ENCODE assay signal across 20 cellular contexts in the genomic region with DNA sequence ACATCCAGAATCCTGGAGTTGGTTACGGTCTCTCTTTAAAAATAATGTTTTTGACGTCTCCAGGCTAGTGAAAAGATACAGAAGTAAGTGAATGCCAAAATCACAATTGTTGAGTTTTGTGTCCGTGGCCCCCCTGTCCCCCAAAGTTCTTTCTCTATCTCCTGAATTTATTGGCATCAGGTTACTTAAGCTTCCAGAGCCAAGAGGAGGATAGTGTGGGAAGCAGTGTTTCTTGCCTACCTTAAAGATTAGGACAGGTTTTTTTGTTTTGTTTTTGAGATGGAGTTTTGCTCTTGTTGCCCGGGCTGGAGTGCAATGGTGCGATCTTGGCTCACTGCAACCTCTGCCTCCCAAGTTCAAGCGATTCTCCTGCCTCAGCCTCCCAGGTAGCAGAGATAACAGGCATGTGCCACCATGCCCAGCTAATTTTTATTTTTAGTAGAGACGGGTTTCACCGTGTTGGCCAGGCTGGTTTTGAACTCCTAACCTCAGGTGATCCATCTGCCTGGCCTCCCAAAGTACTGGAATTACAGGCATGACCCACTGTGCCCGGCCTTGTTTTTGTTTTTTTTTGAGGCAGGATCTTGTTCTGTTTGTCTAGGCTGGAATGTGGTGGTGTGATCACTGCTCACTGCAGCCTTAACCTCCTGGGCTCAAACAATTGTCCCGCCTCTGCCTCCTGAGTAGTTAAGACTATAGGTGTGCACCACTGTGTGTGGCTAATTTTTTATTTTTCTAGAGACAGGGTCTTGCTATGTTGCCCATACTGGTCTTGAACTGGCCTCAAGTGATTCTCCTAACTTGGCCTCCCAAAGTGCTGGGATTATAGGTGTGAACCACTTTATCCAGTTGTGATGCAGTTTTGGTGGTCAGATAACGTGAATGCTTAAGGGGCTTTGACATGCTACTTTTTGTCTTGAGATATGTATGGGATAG. TPM values are rescaled to one million over a fixed set of nuclear protein-coding genes. Genes with fewer than 3 reads are reported as not detected.
DNase-seq lines count a peak whose midpoint lies in the region; ATAC-seq and TF ChIP-seq lines count a peak whose summit lies in the region.
"Had no signal": no experiment of that assay in that cellular context is flagged by ENCODE, and none has a peak within 500 bp of the region (broad histone marks: within the 10 kb centered on the region; RNA-seq: fewer than 3 reads in every experiment).

No MANE protein-coding gene starts in this region.

- no peaks in the 10 kb centered on the region for H3K9me3 Mint-ChIP-seq in activated T-cell treated with anti-CD3 and anti-CD28 coated beads, Interleukin-2, amount 50 U/mL, for 24 hours
- H3K9me3 Mint-ChIP-seq in endothelial cell (ENCODE audit: unreplicated experiment), result no peaks in the 10 kb centered on the region
- H3K9me3 Mint-ChIP-seq in osteocyte (ENCODE audit: unreplicated experiment), result no peaks in the 10 kb centered on the region

- H3K36me3 ChIP-seq in sigmoid colon, result peaks cover 26 to 92% (median 68%) of the 10 kb centered on the region in 4 donors

- H3K27ac Mint-ChIP-seq in activated T-cell treated with anti-CD3 and anti-CD28 coated beads, Interleukin-2, amount 50 U/mL, for 24 hours, result peak overlapping the region; percentile 76
- peak overlapping the region; percentile 100 for H3K27ac Mint-ChIP-seq in T-helper 17 cell
- peak overlapping the region; percentile 24 for H3K27ac Mint-ChIP-seq in endothelial cell (ENCODE audit: unreplicated experiment)
- peak overlapping the region; percentile 27 for H3K27ac Mint-ChIP-seq in osteocyte (ENCODE audit: unreplicated experiment)

- H3K4me1 Mint-ChIP-seq in activated T-cell treated with anti-CD3 and anti-CD28 coated beads, Interleukin-2, amount 50 U/mL, for 24 hours (ENCODE audit: low read depth), result peaks cover 84% of the 10 kb centered on the region
- H3K4me1 Mint-ChIP-seq in T-helper 17 cell, result peaks cover 69% of the 10 kb centered on the region
- peaks cover 21% of the 10 kb centered on the region for H3K4me1 Mint-ChIP-seq in endothelial cell (ENCODE audit: unreplicated experiment)
- H3K4me1 Mint-ChIP-seq in osteocyte (ENCODE audit: unreplicated experiment), result peaks cover 29% of the 10 kb centered on the region

- intact Hi-C loops in sigmoid colon (cut with DNase I), result no loop called here

- no peaks in the 10 kb centered on the region for H3K27me3 ChIP-seq in sigmoid colon
- H3K27me3 ChIP-seq: upper lobe of left lung had no signal

- WGBS in sigmoid colon, 2 donors, result 92% methylated on average over 11 of the region's 11 CpGs

- H3K27ac ChIP-seq in sigmoid colon, result no peak overlapping the region
- H3K27ac ChIP-seq: GM23248, upper lobe of left lung had no signal

- H3K9me3 ChIP-seq in T-helper 17 cell (ENCODE audit: control insufficient read depth, low read length, poor library complexity, severe bottlenecking), result no peaks in the 10 kb centered on the region
- H3K9me3 ChIP-seq in sigmoid colon, result no peaks in the 10 kb centered on the region
- H3K9me3 ChIP-seq: upper lobe of left lung had no signal

- peak overlapping the region; percentile 6 for H3K4me3 Mint-ChIP-seq in activated T-cell treated with anti-CD3 and anti-CD28 coated beads, Interleukin-2, amount 50 U/mL, for 24 hours
- peak overlapping the region; percentile 62 for H3K4me3 Mint-ChIP-seq in T-helper 17 cell
- H3K4me3 Mint-ChIP-seq in endothelial cell (ENCODE audit: unreplicated experiment), result no peak overlapping the region
- H3K4me3 Mint-ChIP-seq in osteocyte (ENCODE audit: unreplicated experiment), result no peak overlapping the region

- no peaks in the 10 kb centered on the region for H3K27me3 Mint-ChIP-seq in activated T-cell treated with anti-CD3 and anti-CD28 coated beads, Interleukin-2, amount 50 U/mL, for 24 hours
- H3K27me3 Mint-ChIP-seq in T-helper 17 cell (no peaks in the 10 kb centered on the region), endothelial cell (ENCODE audit: unreplicated experiment) (peaks cover 18% of the 10 kb centered on the region), osteocyte (ENCODE audit: unreplicated experiment) (no peaks in the 10 kb centered on the region)

- no peak for DNase-seq in activated T-cell treated with anti-CD3 and anti-CD28 coated beads, Interleukin-2, amount 50 U/mL, for 24 hours
- DNase-seq in activated T-cell treated with anti-CD3 and anti-CD28 coated beads for 4 hours (no peak), T-helper 17 cell (no peak), endothelial cell (ENCODE audit: low spot score) (no peak), osteocyte (ENCODE audit: extremely low spot score, unreplicated experiment) (peak; percentile 11), inferior parietal cortex (ENCODE audit: extremely low spot score) (no peak), islet precursor cell (no peak), sigmoid colon (no peak)
- DNase-seq: activated CD4-positive, alpha-beta T cell treated with anti-CD3 and anti-CD28 coated beads, Interleukin-2, amount 50 U/mL, for 4 hours; activated effector memory CD4-positive, alpha-beta T cell treated with anti-CD3 and anti-CD28 coated beads, Interleukin-2, amount 50 U/mL, for 16 hours; DMS79; foreskin fibroblast; GM23248; hippocampal formation; kidney glomerular epithelial cell; MM.1S; NCI-H187; RPMI8226; upper lobe of left lung had no signal

- TF ChIP-seq EP300 in sigmoid colon (IDR thresholded peaks at IDR 0.05), result no peak

- TF ChIP-seq CTCF in endothelial cell (IDR thresholded peaks at IDR 0.05; ENCODE audit: unreplicated experiment) (no peak), osteocyte (IDR thresholded peaks at IDR 0.05) (no peak), sigmoid colon (IDR thresholded peaks at IDR 0.05) (no peak)

- no peak for TF ChIP-seq POLR2A in sigmoid colon (IDR thresholded peaks at IDR 0.05)

- no peak overlapping the region for H3K4me3 ChIP-seq in sigmoid colon
- H3K4me3 ChIP-seq: GM23248, upper lobe of left lung had no signal

- peaks cover 0 to 63% (median 49%) of the 10 kb centered on the region in 4 donors for H3K4me1 ChIP-seq in sigmoid colon

- peaks cover 100% of the 10 kb centered on the region for H3K36me3 Mint-ChIP-seq in activated T-cell treated with anti-CD3 and anti-CD28 coated beads, Interleukin-2, amount 50 U/mL, for 24 hours (ENCODE audit: low read depth)
- H3K36me3 Mint-ChIP-seq in T-helper 17 cell (ENCODE audit: low read depth) (peaks cover 22% of the 10 kb centered on the region), endothelial cell (ENCODE audit: low read depth, unreplicated experiment) (peaks cover 67% of the 10 kb centered on the region), osteocyte (ENCODE audit: unreplicated experiment) (peaks cover 75% of the 10 kb centered on the region)

- peak; percentile 4 for ATAC-seq in T-helper 17 cell

RNA-seq across cellular contexts. Expression of gene SRSF5, which starts 5.4 kb away (rescaled TPM):
- total RNA-seq in T-helper 17 cell (1,000 to 10,000 TPM; 1,334 to 1,459 TPM), endothelial cell (ENCODE audit: unreplicated experiment) (241 TPM), osteocyte (245 and 279 TPM in 2 replicates), sigmoid colon (100 to 1,000 TPM; 263 to 366 (median 303) TPM)
- polyA plus RNA-seq in sigmoid colon, result 100 to 1,000 TPM; 211 to 338 (median 288) TPM

RNA-seq across cellular contexts. Expression of gene SLC10A1, which starts 24.7 kb away (rescaled TPM):
- not detected for total RNA-seq in T-helper 17 cell
- total RNA-seq in endothelial cell (ENCODE audit: unreplicated experiment), result not detected
- not detected in 2 replicates for total RNA-seq in osteocyte
- total RNA-seq in sigmoid colon, result not detected
- not detected for polyA plus RNA-seq in sigmoid colon
- total RNA-seq: GM23248, mesenteric fat pad, upper lobe of left lung had no signal
- polyA plus RNA-seq: GM23248 had no signal

Comparison
In these comparisons a context has a peak if more than half of its experiments do, and no peak if none do; other contexts are left out.
1. H3K27ac Mint-ChIP-seq: peak in every context shown above with its lines; median percentile 100 in T-helper 17 cell; 76 in activated T-cell treated with anti-CD3 and anti-CD28 coated beads, Interleukin-2, amount 50 U/mL, for 24 hours; 27 in osteocyte; 24 in endothelial cell.
2. H3K4me3 Mint-ChIP-seq: peak in activated T-cell treated with anti-CD3 and anti-CD28 coated beads, Interleukin-2, amount 50 U/mL, for 24 hours (single experiment) and T-helper 17 cell (single experiment); none in endothelial cell (single experiment) and osteocyte (single experiment).